Comparison of ENCODE assay signal across 11 cellular contexts in the genomic region with DNA sequence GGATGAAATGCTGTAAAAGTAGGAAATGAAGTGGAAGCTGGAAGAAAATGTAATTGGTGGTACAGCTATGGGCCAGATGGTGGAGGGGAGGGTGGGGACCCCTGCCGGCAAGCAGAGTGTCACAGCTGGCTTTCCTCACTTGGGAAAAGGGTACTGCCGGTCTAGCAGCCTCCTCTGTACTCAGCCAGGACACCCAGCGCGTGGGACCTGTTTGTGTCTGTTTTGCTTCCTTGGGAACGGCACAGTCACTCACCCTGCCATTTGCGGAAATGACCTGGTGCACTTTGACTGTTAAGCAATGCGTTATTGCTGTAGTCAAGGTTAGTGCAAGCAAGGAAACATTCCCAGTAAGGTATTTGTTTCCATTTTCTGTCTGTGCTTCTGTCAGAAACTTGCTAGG. TPM values are rescaled to one million over a fixed set of nuclear protein-coding genes. Genes with fewer than 3 reads are reported as not detected.
A peak's percentile ranks its signal among the peaks of the same experiment; 100 is the strongest.
DNase-seq lines count a peak whose midpoint lies in the region; FAIRE-seq and TF ChIP-seq lines count a peak whose summit lies in the region.
"Had no signal": no experiment of that assay in that cellular context is flagged by ENCODE, and none has a peak within 500 bp of the region (broad histone marks: within the 10 kb centered on the region; RNA-seq: fewer than 3 reads in every experiment).

No MANE protein-coding gene starts in this region.

- no peak for FAIRE-seq in RCC 7860 (lab: Jason Lieb, UNC)

- no peak for TF ChIP-seq CTCF in glutamatergic neuron (IDR thresholded peaks at IDR 0.05; ENCODE audit: partially characterized antibody, unreplicated experiment)

- peaks cover 2% of the 10 kb centered on the region for H3K4me1 Mint-ChIP-seq in glutamatergic neuron (ENCODE audit: low read depth, unreplicated experiment)

- no peak overlapping the region for H3K4me3 Mint-ChIP-seq in glutamatergic neuron (ENCODE audit: unreplicated experiment)
- H3K4me3 Mint-ChIP-seq: HFFc6 had no signal

- no peaks in the 10 kb centered on the region for H3K36me3 Mint-ChIP-seq in glutamatergic neuron (ENCODE audit: unreplicated experiment)

- no peak overlapping the region for H3K27ac Mint-ChIP-seq in glutamatergic neuron (ENCODE audit: unreplicated experiment)
- H3K27ac Mint-ChIP-seq: HFFc6 had no signal

- peaks cover 2% of the 10 kb centered on the region for H3K27me3 Mint-ChIP-seq in glutamatergic neuron (ENCODE audit: unreplicated experiment)

- H3K9me3 Mint-ChIP-seq in glutamatergic neuron (ENCODE audit: unreplicated experiment) = peaks cover 1% of the 10 kb centered on the region

- DNase-seq in NCI-H748 (lab: John Stamatoyannopoulos, UW; ENCODE audit: unreplicated experiment) = peak; percentile 55
- no peak for DNase-seq in NCI-H748 treated with DMSO at 0.1 percent for 48 hours (lab: John Stamatoyannopoulos, UW)
- peak; percentile 31 for DNase-seq in glutamatergic neuron
- DNase-seq in mucosa of gallbladder (ENCODE audit: low spot score) = peak; percentile 49
- DNase-seq in RCC 7860 (ENCODE audit: low spot score) = no peak
- DNase-seq in DMS79 treated with DMSO at 0.1 percent for 48 hours (lab: John Stamatoyannopoulos, UW) = no peak
- DNase-seq in AML-193 (lab: John Stamatoyannopoulos, UW) = no peak
- no peak for DNase-seq in NCI-H345 (lab: John Stamatoyannopoulos, UW)
- DNase-seq: HFFc6, NCI-H187 treated with DMSO at 0.1 percent for 48 hours had no signal

RNA-seq across cellular contexts. Expression of gene TMEM252, which starts 10.1 kb away (rescaled TPM):
- not detected for total RNA-seq in glutamatergic neuron (ENCODE audit: unreplicated experiment)
- total RNA-seq in mucosa of gallbladder = not detected
- total RNA-seq: HFFc6, myocyte had no signal

Comparison
In these comparisons a context has a peak if more than half of its experiments do, and no peak if none do; other contexts are left out.
1. DNase-seq: peak in NCI-H748 (single experiment), glutamatergic neuron (single experiment) and mucosa of gallbladder (single experiment); none in NCI-H748 treated with DMSO at 0.1 percent for 48 hours (single experiment), RCC 7860 (single experiment), DMS79 treated with DMSO at 0.1 percent for 48 hours (single experiment), AML-193 (0 of 2) and NCI-H345 (single experiment).